11 cellular contexts compared by ENCODE assay signal in the genomic region with DNA sequence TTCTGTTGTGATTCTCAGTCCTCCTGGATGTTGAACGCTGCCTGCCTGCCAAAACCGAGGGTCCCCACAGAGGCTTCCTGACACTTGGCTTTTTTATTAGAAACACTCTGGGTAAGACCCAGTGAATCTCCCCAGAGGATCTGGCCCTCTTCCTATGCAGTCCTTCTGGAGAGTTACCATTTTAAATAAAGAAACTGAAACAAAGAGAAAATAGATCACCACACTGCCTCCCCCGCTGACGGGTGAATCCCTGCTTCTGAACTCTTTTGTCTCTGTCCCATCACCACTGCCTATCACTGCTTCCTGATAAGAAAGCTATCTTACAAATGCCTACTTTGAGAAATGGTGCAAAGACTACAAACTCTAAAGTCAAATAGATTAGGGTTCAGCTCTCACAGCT.
DNase-seq lines count a peak whose midpoint lies in the region; ATAC-seq and TF ChIP-seq lines count a peak whose summit lies in the region.
"Had no signal": no experiment of that assay in that cellular context is flagged by ENCODE, and none has a peak within 500 bp of the region (broad histone marks: within the 10 kb centered on the region; RNA-seq: fewer than 3 reads in every experiment).

No MANE protein-coding gene starts in this region.

- peak; percentile 24 for DNase-seq in GM13977 (ENCODE audit: low spot score)
- peak; percentile 7 for DNase-seq in left kidney (ENCODE audit: low read depth, low spot score)
- DNase-seq in NCI-H2196 treated with DMSO at 0.1 percent for 48 hours (lab: John Stamatoyannopoulos, UW; ENCODE audit: unreplicated experiment) = no peak
- no peak for DNase-seq in NCI-H82 (lab: John Stamatoyannopoulos, UW)
- DNase-seq in posterior vena cava (ENCODE audit: low spot score) = no peak
- no peak for DNase-seq in NOMO-1 (lab: John Stamatoyannopoulos, UW; ENCODE audit: unreplicated experiment in 2 of 2)
- DNase-seq: activated T-cell treated with anti-CD3 and anti-CD28 coated beads, Interleukin-2, amount 50 U/mL, for 48 hours; colonic mucosa; NCI-H2227 treated with DMSO at 0.1 percent for 48 hours had no signal

- no peak for TF ChIP-seq CTCF in GM13977 (IDR thresholded peaks at IDR 0.05; ENCODE audit: extremely low read depth, insufficient read depth, missing control alignments)

- in situ Hi-C loops in GM13977 (cut with MboI; ENCODE audit: low pct_unique_long_range_greater_than_20kb, low sequenced_read_pairs, unreplicated experiment) = no loop called here

- intact Hi-C loops in posterior vena cava (cut with DNase I) = no loop called here

- ATAC-seq in GM21576 (IDR thresholded peaks at IDR 0.05; ENCODE audit: unreplicated experiment) = peak; percentile 60
- peak; percentile 66 for ATAC-seq in HG03175 (IDR thresholded peaks at IDR 0.05; ENCODE audit: unreplicated experiment)

Comparison
In these comparisons a context has a peak if more than half of its experiments do, and no peak if none do; other contexts are left out.
1. DNase-seq: peak in GM13977 (single experiment) and left kidney (single experiment); none in NCI-H2196 treated with DMSO at 0.1 percent for 48 hours (single experiment), NCI-H82 (single experiment), posterior vena cava (single experiment) and NOMO-1 (0 of 2).